Comparison of ENCODE assay signal across 18 cellular contexts in genomic region chr12:92546259-92546825, GRCh38.
DNase-seq lines count a peak whose midpoint lies in the region; ATAC-seq, FAIRE-seq and TF ChIP-seq lines count a peak whose summit lies in the region.
"Had no signal": no experiment of that assay in that cellular context is flagged by ENCODE, and none has a peak within 500 bp of the region (broad histone marks: within the 10 kb centered on the region; RNA-seq: fewer than 3 reads in every experiment).

No MANE protein-coding gene starts in this region.

- in situ Hi-C loops in GM23248 (cut with MboI), result no loop called here

- CTCF ChIA-PET in A549 (lab: Yijun Ruan, JAX), result interaction anchor here (0.6 kb wide), 1 partner anchor 1184 kb away, joined by 3 read pairs; no protein-coding TSS in a partner anchor
- CTCF ChIA-PET in H1 (lab: Charles Lee; ENCODE audit: partially characterized antibody), result interaction anchor here (0.6 to 1.5 kb wide), 2 partner anchors 40 to 41 kb away, joined by 3 read pairs; no protein-coding TSS in a partner anchor
- CTCF ChIA-PET in CD4-positive, alpha-beta T cell (lab: Charles Lee), result no interaction called here

- TF ChIP-seq RAD21 in A549 (conservative IDR thresholded peaks at IDR 0.05 in 1 of 2, IDR thresholded peaks at IDR 0.05 in 1 of 2), result no peak
- no peak for TF ChIP-seq RAD21 in H1 (IDR thresholded peaks at IDR 0.05 in 1 of 2, conservative IDR thresholded peaks at IDR 0.05 in 1 of 2; ENCODE audit: low read depth in 2 of 2, low read length in 2 of 2)

- no peak overlapping the region for H3K27ac Mint-ChIP-seq in stimulated activated naive CD8-positive, alpha-beta T cell treated with anti-CD3 and anti-CD28 coated beads, Interleukin-15, amount 100 ng/mL, for 72 hours
- no peak overlapping the region for H3K27ac Mint-ChIP-seq in CD4-positive, alpha-beta T cell
- H3K27ac Mint-ChIP-seq: CD8-positive, alpha-beta T cell had no signal

- H3K36me3 ChIP-seq in H1 (ENCODE audit: control insufficient read depth in 2 of 4, insufficient read depth in 4 of 4, low read length in 3 of 4), result no peaks in the 10 kb centered on the region
- H3K36me3 ChIP-seq in GM23248 (ENCODE audit: low read depth), result no peaks in the 10 kb centered on the region

- POLR2A ChIA-PET in A549 (lab: Yijun Ruan, JAX), result no interaction called here
- POLR2A ChIA-PET in H1 (lab: Charles Lee; ENCODE audit: partially characterized antibody), result no interaction called here
- POLR2A ChIA-PET in CD4-positive, alpha-beta T cell (lab: Charles Lee), result interaction anchor here (1.4 kb wide), 1 partner anchor 401 kb away, joined by 3 read pairs; the partner anchor contains the start of gene BTG1

- H3K4me3 ChIP-seq in A549 (no peak overlapping the region), H1 (ENCODE audit: extremely low read depth in 1 of 4, insufficient read depth in 2 of 4, low read depth in 3 of 4, low read length in 4 of 4) (no peak overlapping the region), GM23248 (no peak overlapping the region)

- H4K8ac ChIP-seq in H1 (ENCODE audit: extremely low read depth, insufficient read depth, low read length), result no peak overlapping the region

- TF ChIP-seq CTCF in A549 (IDR thresholded peaks at IDR 0.05) (no peak), H1 (IDR thresholded peaks at IDR 0.05; ENCODE audit: control extremely low read depth in 1 of 3, insufficient read depth in 1 of 3, low read depth in 1 of 3, low read length in 3 of 3) (no peak), foreskin keratinocyte (conservative IDR thresholded peaks at IDR 0.05) (no peak)
- no peak for TF ChIP-seq CTCF in CD4-positive, alpha-beta T cell (IDR thresholded peaks at IDR 0.05)

- no peak overlapping the region for H3K4me3 Mint-ChIP-seq in stimulated activated naive CD8-positive, alpha-beta T cell treated with anti-CD3 and anti-CD28 coated beads, Interleukin-15, amount 100 ng/mL, for 72 hours
- no peak overlapping the region for H3K4me3 Mint-ChIP-seq in CD4-positive, alpha-beta T cell
- H3K4me3 Mint-ChIP-seq: CD8-positive, alpha-beta T cell; memory B cell had no signal

- H3K27me3 ChIP-seq in H1 (replicated peaks in 1 of 4; ENCODE audit: control insufficient read depth in 3 of 4, extremely low read depth in 1 of 4, insufficient read depth in 3 of 4, low read length in 3 of 4) (no peaks in the 10 kb centered on the region), foreskin keratinocyte (no peaks in the 10 kb centered on the region), GM23248 (replicated peaks; ENCODE audit: insufficient read depth) (no peaks in the 10 kb centered on the region)
- H3K27me3 ChIP-seq in CD4-positive, alpha-beta T cell (ENCODE audit: control insufficient read depth, insufficient read depth, low read length), result no peaks in the 10 kb centered on the region

- no peak overlapping the region for H3K18ac ChIP-seq in H1 (ENCODE audit: extremely low read depth, low read length)

- intact Hi-C loops in CD4-positive, alpha-beta T cell (cut with DNase I, micrococcal nuclease), result no loop called here

- no peaks in the 10 kb centered on the region for H3K23me2 ChIP-seq in H1 (ENCODE audit: low read depth, low read length)

- no peak overlapping the region for H3K23ac ChIP-seq in H1 (ENCODE audit: insufficient read length)

- H3K4me2 ChIP-seq in A549 (0 out of 3 replicates have a peak overlapping the region, but pooled peaks have one; percentile 2), H1 (ENCODE audit: insufficient read depth in 1 of 2, low read depth in 2 of 2, low read length in 2 of 2) (no peak overlapping the region), GM23248 (ENCODE audit: unreplicated experiment) (no peak overlapping the region)

- H4K91ac ChIP-seq in H1 (replicated peaks; ENCODE audit: insufficient read length, low read length), result no peak overlapping the region

- peaks cover 11% of the 10 kb centered on the region; the same call in 2 of the 3 replicates for H3K4me1 ChIP-seq in A549
- no peaks in the 10 kb centered on the region for H3K4me1 ChIP-seq in H1 (replicated peaks in 1 of 4; ENCODE audit: control insufficient read depth in 3 of 4, insufficient read depth in 4 of 4, low read length in 3 of 4)
- peaks cover 7% of the 10 kb centered on the region for H3K4me1 ChIP-seq in foreskin keratinocyte
- H3K4me1 ChIP-seq in GM23248 (ENCODE audit: insufficient read depth), result peaks cover under 1% of the 10 kb centered on the region; the same call in 1 of the 2 replicates

- no peak overlapping the region for H3K56ac ChIP-seq in H1 (replicated peaks; ENCODE audit: insufficient read length, low read depth, low read length)

- H3K9ac ChIP-seq in H1 (replicated peaks in 1 of 4; ENCODE audit: extremely low read depth in 1 of 4, low read depth in 3 of 4, low read length in 3 of 4) (no peak overlapping the region), GM23248 (no peak overlapping the region)

- no peak overlapping the region for H3K4ac ChIP-seq in H1 (replicated peaks; ENCODE audit: insufficient read length, low read depth, low read length)

- no peak for TF ChIP-seq EP300 in A549 (IDR thresholded peaks at IDR 0.05)
- no peak for TF ChIP-seq EP300 in H1 (IDR thresholded peaks at IDR 0.05; ENCODE audit: borderline replicate concordance in 1 of 2, low read depth in 2 of 2, low read length in 2 of 2)

- peaks cover 0 to 7% of the 10 kb centered on the region in 2 donors for H3K9me3 Mint-ChIP-seq in stimulated activated naive CD8-positive, alpha-beta T cell treated with anti-CD3 and anti-CD28 coated beads, Interleukin-15, amount 100 ng/mL, for 72 hours
- peaks cover 2% of the 10 kb centered on the region for H3K9me3 Mint-ChIP-seq in CD4-positive, alpha-beta T cell

- WGBS in A549 (ENCODE audit: missing lambda C conversion rate), result 60% methylated on average over 5 of the region's 5 CpGs
- WGBS in H1 (ENCODE audit: extremely low coverage in 1 of 2, insufficient coverage in 1 of 2, insufficient read length in 1 of 2, insufficient replicate concordance in 2 of 2, low coverage in 1 of 2, low lambda C conversion rate in 2 of 2, missing lambda C conversion rate in 1 of 2), 2 experiments, result 81% methylated on average over 5 of the region's 5 CpGs; no CpG with 5 or more reads in 1 of the 2 experiments
- 88% methylated on average over 5 of the region's 5 CpGs for WGBS in GM23248 (ENCODE audit: low coverage in 1 of 2, low lambda C conversion rate in 2 of 2, missing lambda C conversion rate in 2 of 2), 2 experiments

- H4K20me1 ChIP-seq in H1 (replicated peaks in 1 of 2; ENCODE audit: control insufficient read depth in 1 of 2, insufficient read depth in 2 of 2, low read length in 2 of 2) (no peaks in the 10 kb centered on the region), GM23248 (ENCODE audit: insufficient read depth) (no peaks in the 10 kb centered on the region)

- no peaks in the 10 kb centered on the region for H3K9me2 ChIP-seq in GM23248 (ENCODE audit: insufficient read depth)

- no peaks in the 10 kb centered on the region for H3K79me2 ChIP-seq in H1 (ENCODE audit: control insufficient read depth in 1 of 2, insufficient read depth in 2 of 2, low read length in 2 of 2)
- no peaks in the 10 kb centered on the region for H3K79me2 ChIP-seq in GM23248 (ENCODE audit: insufficient read depth)

- H3K27me3 Mint-ChIP-seq in stimulated activated naive CD8-positive, alpha-beta T cell treated with anti-CD3 and anti-CD28 coated beads, Interleukin-15, amount 100 ng/mL, for 72 hours, result no peaks in the 10 kb centered on the region
- H3K27me3 Mint-ChIP-seq in CD4-positive, alpha-beta T cell, result no peaks in the 10 kb centered on the region
- H3K27me3 Mint-ChIP-seq: memory B cell had no signal

- no peak overlapping the region for H2BK12ac ChIP-seq in H1 (ENCODE audit: low read depth, low read length)

- H2AK5ac ChIP-seq in H1 (ENCODE audit: low read depth, low read length), result no peak overlapping the region

- DNase-seq in A549 (ENCODE audit: low read depth in 1 of 2, low spot score in 1 of 2), result no peak
- DNase-seq in H1 (ENCODE audit: low read depth in 1 of 2, low spot score in 2 of 2), result no peak
- DNase-seq in foreskin keratinocyte, result no peak
- no peak for DNase-seq in GM23248
- DNase-seq in stimulated activated naive CD8-positive, alpha-beta T cell treated with anti-CD3 and anti-CD28 coated beads, Interleukin-15, amount 100 ng/mL, for 72 hours, result no peak
- no peak for DNase-seq in CD4-positive, alpha-beta T cell
- DNase-seq: activated CD4-positive, CD25-positive, alpha-beta regulatory T cell; activated CD8-positive, alpha-beta memory T cell treated with anti-CD3 and anti-CD28 coated beads, Interleukin-2, amount 50 U/mL, for 48 hours; activated naive CD4-positive, alpha-beta T cell treated with anti-CD3 and anti-CD28 coated beads, Interleukin-2, amount 50 U/mL, for 16 hours; CD8-positive, alpha-beta T cell; effector memory CD4-positive, alpha-beta T cell; MV-4-11; stimulated activated naive CD4-positive, alpha-beta T cell treated with Interleukin-2 at 50 U/mL for 16 hours; T-helper 1 cell had no signal

- no peak overlapping the region for H4K5ac ChIP-seq in H1 (ENCODE audit: insufficient read length, low read depth, low read length)

- H2BK5ac ChIP-seq in H1 (ENCODE audit: low read depth, low read length), result no peak overlapping the region

- no peaks in the 10 kb centered on the region for H3K79me1 ChIP-seq in H1 (ENCODE audit: low read depth, low read length)

- H3K27ac ChIP-seq in A549, result no peak overlapping the region
- no peak overlapping the region for H3K27ac ChIP-seq in H1 (ENCODE audit: low read depth, low read length)
- no peak overlapping the region for H3K27ac ChIP-seq in foreskin keratinocyte
- no peak overlapping the region for H3K27ac ChIP-seq in GM23248
- H3K27ac ChIP-seq in CD4-positive, alpha-beta T cell (ENCODE audit: low read depth, low read length), result no peak overlapping the region

- 0 out of 2 replicates have a peak overlapping the region, but pooled peaks have one; percentile 70 for H2AFZ ChIP-seq in H1 (ENCODE audit: low read length)
- H2AFZ ChIP-seq in GM23248, result no peak overlapping the region

- TF ChIP-seq POLR2A in A549 (IDR thresholded peaks at IDR 0.05; ENCODE audit: low read length) (no peak), H1 (IDR thresholded peaks at IDR 0.05; ENCODE audit: control extremely low read depth in 1 of 2, low read depth in 2 of 2, low read length in 2 of 2) (no peak)

- no peak overlapping the region for H2BK15ac ChIP-seq in H1 (ENCODE audit: low read length)

- H3K9me3 ChIP-seq in A549 (no peaks in the 10 kb centered on the region), H1 (ENCODE audit: insufficient read depth in 2 of 2, low read depth in 1 of 2, low read length in 1 of 2) (no peaks in the 10 kb centered on the region), GM23248 (ENCODE audit: low read depth) (no peaks in the 10 kb centered on the region)
- no peaks in the 10 kb centered on the region for H3K9me3 ChIP-seq in CD4-positive, alpha-beta T cell (ENCODE audit: control insufficient read depth, low read length)

- peaks cover 16% of the 10 kb centered on the region for H3K4me1 Mint-ChIP-seq in stimulated activated naive CD8-positive, alpha-beta T cell treated with anti-CD3 and anti-CD28 coated beads, Interleukin-15, amount 100 ng/mL, for 72 hours
- peaks cover 8% of the 10 kb centered on the region for H3K4me1 Mint-ChIP-seq in CD4-positive, alpha-beta T cell (ENCODE audit: low read depth)

- H3K14ac ChIP-seq in H1 (ENCODE audit: insufficient read length), result no peak overlapping the region

- no peaks in the 10 kb centered on the region for H3K36me3 Mint-ChIP-seq in CD4-positive, alpha-beta T cell (ENCODE audit: low read depth)
- H3K36me3 Mint-ChIP-seq: CD8-positive, alpha-beta T cell had no signal

- H3F3A ChIP-seq in GM23248 (ENCODE audit: insufficient read depth), result 0 out of 2 replicates have a peak, but pooled peaks cover under 1% of the 10 kb centered on the region

- H2BK120ac ChIP-seq in H1 (replicated peaks; ENCODE audit: low read depth, low read length), result no peak overlapping the region

- no peak for FAIRE-seq in A549 (lab: Jason Lieb, UNC)
- FAIRE-seq in H1 (lab: Jason Lieb, UNC), result no peak
- FAIRE-seq: A204.1 had no signal

- H2BK20ac ChIP-seq in H1 (ENCODE audit: low read length), result no peak overlapping the region

- ATAC-seq in A549 (no peak), GM19455 (IDR thresholded peaks at IDR 0.05; ENCODE audit: unreplicated experiment) (peak; percentile 10), HG03095 (IDR thresholded peaks at IDR 0.05; ENCODE audit: unreplicated experiment) (peak; percentile 24), foreskin keratinocyte (no peak)
- ATAC-seq in stimulated activated naive CD8-positive, alpha-beta T cell treated with anti-CD3 and anti-CD28 coated beads, Interleukin-15, amount 100 ng/mL, for 72 hours, result no peak
- no peak for ATAC-seq in CD4-positive, alpha-beta T cell (ENCODE audit: poor library complexity)
- ATAC-seq: CD8-positive, alpha-beta T cell had no signal

Comparison
In these comparisons a context has a peak if more than half of its experiments do, and no peak if none do; other contexts are left out.
1. ATAC-seq: peak in GM19455 (single experiment) and HG03095 (single experiment); none in A549 (0 of 2), foreskin keratinocyte (single experiment), stimulated activated naive CD8-positive, alpha-beta T cell treated with anti-CD3 and anti-CD28 coated beads, Interleukin-15, amount 100 ng/mL, for 72 hours (single experiment) and CD4-positive, alpha-beta T cell (single experiment).